Comparison of ENCODE assay signal across 1 cellular context in genomic region chr2:12070581-12070980, GRCh38.
TF ChIP-seq lines count a peak whose summit lies in the region.

No MANE protein-coding gene starts in this region.

TF ChIP-seq in HepG2, 621 proteins besides CTCF, POLR2A, EP300 and RAD21 (continued from another document):
- no peak for TF ChIP-seq E2F2 (CRISPR knock-in tag; IDR thresholded peaks at IDR 0.05; ENCODE audit: borderline replicate concordance)
- TF ChIP-seq MTA1 (CRISPR knock-in tag; IDR thresholded peaks at IDR 0.05; ENCODE audit: borderline replicate concordance) = no peak
- TF ChIP-seq RXRA (CRISPR knock-in tag; IDR thresholded peaks at IDR 0.05) = no peak
- no peak for TF ChIP-seq WIZ (CRISPR knock-in tag; IDR thresholded peaks at IDR 0.05)
- TF ChIP-seq STAT5B (CRISPR knock-in tag; IDR thresholded peaks at IDR 0.05) = no peak
- no peak for TF ChIP-seq NFATC3 (CRISPR knock-in tag; IDR thresholded peaks at IDR 0.05)
- no peak for TF ChIP-seq NAIF1 (CRISPR knock-in tag; IDR thresholded peaks at IDR 0.05; ENCODE audit: borderline replicate concordance)
- no peak for TF ChIP-seq NCOA2 (CRISPR knock-in tag; IDR thresholded peaks at IDR 0.05)
